ENCODE assay signal across 8 cellular contexts in genomic region chr13:36858285-36858684, GRCh38. TPM values are rescaled to one million over a fixed set of nuclear protein-coding genes. Genes with fewer than 3 reads are reported as not detected.
DNase-seq lines count a peak whose midpoint lies in the region; ATAC-seq and TF ChIP-seq lines count a peak whose summit lies in the region.

No MANE protein-coding gene starts in this region.

- H3K27me3 ChIP-seq in breast epithelium (no peaks in the 10 kb centered on the region), uterus (no peaks in the 10 kb centered on the region)

- H3K36me3 ChIP-seq in breast epithelium, result no peaks in the 10 kb centered on the region
- no peaks in the 10 kb centered on the region for H3K36me3 ChIP-seq in uterus

- H3K4me3 Mint-ChIP-seq in MCF 10A (ENCODE audit: unreplicated experiment), result no peak overlapping the region

- CTCF ChIA-PET in MCF 10A (lab: Yijun Ruan, JAX), result interaction anchor here (0.6 to 9.1 kb wide), 45 partner anchors 8 to 1972 kb away, joined by 3 to 141 read pairs (median 3); no protein-coding TSS in a partner anchor

- H3K4me1 ChIP-seq in breast epithelium, result no peaks in the 10 kb centered on the region
- H3K4me1 ChIP-seq in uterus, result no peaks in the 10 kb centered on the region

- H3K36me3 Mint-ChIP-seq in MCF 10A (ENCODE audit: insufficient read depth, unreplicated experiment), result no peaks in the 10 kb centered on the region

- H3K9me3 ChIP-seq in breast epithelium, result no peaks in the 10 kb centered on the region
- no peaks in the 10 kb centered on the region for H3K9me3 ChIP-seq in uterus

- DNase-seq in MCF 10A (ENCODE audit: unreplicated experiment) (peak; percentile 70), breast epithelium (ENCODE audit: low spot score in 2 of 2) (no peak), NCI-H2227 (lab: John Stamatoyannopoulos, UW; ENCODE audit: unreplicated experiment) (peak; percentile 78), astrocyte of the hippocampus (ENCODE audit: low read depth, low spot score) (peak; percentile 71), kidney glomerular epithelial cell (lab: John Stamatoyannopoulos, UW) (peak; percentile 72), uterus (no peak)
- DNase-seq in activated effector memory CD4-positive, alpha-beta T cell treated with Interleukin-2 at 50 U/mL for 16 hours, result no peak

- no peaks in the 10 kb centered on the region for H3K27me3 Mint-ChIP-seq in MCF 10A (ENCODE audit: insufficient read depth, unreplicated experiment)

- peak; percentile 39 for TF ChIP-seq CTCF in MCF 10A (IDR thresholded peaks at IDR 0.05; ENCODE audit: unreplicated experiment)
- TF ChIP-seq CTCF in breast epithelium (IDR thresholded peaks at IDR 0.05), result peak in 1 of 3 donors; percentile 38
- peak; percentile 24 to 47 (median 37) for TF ChIP-seq CTCF in uterus (IDR thresholded peaks at IDR 0.05)

- H3K9me3 Mint-ChIP-seq in MCF 10A (ENCODE audit: unreplicated experiment), result no peaks in the 10 kb centered on the region

- TF ChIP-seq POLR2A in breast epithelium (IDR thresholded peaks at IDR 0.05), result no peak
- TF ChIP-seq POLR2A in uterus (IDR thresholded peaks at IDR 0.05), result no peak

- no TSS peak for BruUV-seq in MCF 10A (replicated peaks; lab: Mats Ljungman, UMichigan)

- POLR2A ChIA-PET in MCF 10A (lab: Yijun Ruan, JAX), result interaction anchor here (0.6 to 1.4 kb wide), 4 partner anchors 60 to 141 kb away, joined by 3 to 10 read pairs (median 4); partner anchors contain the start of gene ALG5

- H3K27ac ChIP-seq in breast epithelium (no peak overlapping the region), uterus (no peak overlapping the region)

- H3K4me3 ChIP-seq in breast epithelium (no peak overlapping the region), uterus (no peak overlapping the region)

- peak; percentile 51 for ATAC-seq in HG02798 (IDR thresholded peaks at IDR 0.05; ENCODE audit: poor library complexity, unreplicated experiment)

- intact Hi-C loops in MCF 10A (cut with micrococcal nuclease), result loop anchor here (1.0 to 5.0 kb wide), 2 partner anchors 123 to 209 kb away; no protein-coding TSS in a partner anchor
- intact Hi-C loops in breast epithelium (cut with DNase I; ENCODE audit: low total_unique reads), result no loop called here
- intact Hi-C loops in uterus (cut with DNase I; ENCODE audit: low total_unique reads), result no loop called here

- no peak overlapping the region for H3K27ac Mint-ChIP-seq in MCF 10A (ENCODE audit: low read depth, unreplicated experiment)

- no peaks in the 10 kb centered on the region for H3K4me1 Mint-ChIP-seq in MCF 10A (ENCODE audit: insufficient read depth, unreplicated experiment)

RNA-seq across cellular contexts. Expression of gene RFXAP, which starts 39.3 kb away (rescaled TPM):
- total RNA-seq in MCF 10A (2022), result 6.1 and 8.1 TPM in 2 replicates
- total RNA-seq in breast epithelium, result 1 to 10 TPM; 3.8 to 6.6 (median 5.9) TPM
- total RNA-seq in uterus, result 10 to 100 TPM in 3 of 4 donors, 1 to 10 TPM in 1; 5.4 to 15.6 (median 12.0) TPM

Comparison
In these comparisons a context has a peak if more than half of its experiments do, and no peak if none do; other contexts are left out.
1. DNase-seq: peak in MCF 10A (single experiment), NCI-H2227 (single experiment), astrocyte of the hippocampus (single experiment) and kidney glomerular epithelial cell (single experiment); none in breast epithelium (0 of 2), uterus (0 of 2) and activated effector memory CD4-positive, alpha-beta T cell treated with Interleukin-2 at 50 U/mL for 16 hours (single experiment).